In genomic region chr1:229582011-229582694, GRCh38 we compare ENCODE assay signal across 12 cellular contexts. TPM values are rescaled to one million over a fixed set of nuclear protein-coding genes. Genes with fewer than 3 reads are reported as not detected.
DNase-seq lines count a peak whose midpoint lies in the region; ATAC-seq and TF ChIP-seq lines count a peak whose summit lies in the region.
"Had no signal": no experiment of that assay in that cellular context is flagged by ENCODE, and none has a peak within 500 bp of the region (broad histone marks: within the 10 kb centered on the region; RNA-seq: fewer than 3 reads in every experiment).

No MANE protein-coding gene starts in this region.

- CTCF ChIA-PET in T-cell (lab: Charles Lee) = no interaction called here

- H3K4me1 Mint-ChIP-seq in osteocyte (ENCODE audit: unreplicated experiment) = peaks cover 23% of the 10 kb centered on the region
- H3K4me1 Mint-ChIP-seq in T-cell = peaks cover 0 to 4% (median 0%) of the 10 kb centered on the region in 3 donors

- H3K4me3 Mint-ChIP-seq in osteocyte (ENCODE audit: unreplicated experiment) = no peak overlapping the region
- no peak overlapping the region for H3K4me3 Mint-ChIP-seq in T-cell
- H3K4me3 Mint-ChIP-seq: CD4-positive, alpha-beta T cell had no signal

- TF ChIP-seq CTCF in fibroblast of pulmonary artery (IDR thresholded peaks at IDR 0.05; ENCODE audit: low read length, missing control alignments) (no peak), osteocyte (IDR thresholded peaks at IDR 0.05) (no peak), foreskin fibroblast (IDR thresholded peaks at IDR 0.05; ENCODE audit: low read depth, low read length) (no peak)

- POLR2A ChIA-PET in T-cell (lab: Charles Lee) = no interaction called here

- H3K27ac Mint-ChIP-seq in osteocyte (ENCODE audit: unreplicated experiment) (no peak overlapping the region), T-cell (no peak overlapping the region)
- H3K27ac Mint-ChIP-seq: CD4-positive, alpha-beta T cell had no signal

- H3K27me3 Mint-ChIP-seq in osteocyte (ENCODE audit: unreplicated experiment) (no peaks in the 10 kb centered on the region), T-cell (peaks cover 4 to 6% of the 10 kb centered on the region in 2 donors)
- H3K27me3 Mint-ChIP-seq: CD4-positive, alpha-beta T cell had no signal

- H3K9me3 Mint-ChIP-seq in osteocyte (ENCODE audit: unreplicated experiment) (no peaks in the 10 kb centered on the region), T-cell (no peaks in the 10 kb centered on the region)
- H3K9me3 Mint-ChIP-seq: CD4-positive, alpha-beta T cell had no signal

- DNase-seq in DMS79 (lab: John Stamatoyannopoulos, UW) (peak; percentile 38), NOMO-1 (lab: John Stamatoyannopoulos, UW; ENCODE audit: unreplicated experiment in 2 of 2) (peak; percentile 41 to 73), fibroblast of pulmonary artery (ENCODE audit: low read depth) (peak; percentile 28), osteocyte (ENCODE audit: extremely low spot score, unreplicated experiment) (peak; percentile 66), T-cell (no peak), foreskin fibroblast (no peak), NCI-H1417 treated with DMSO at 0.1 percent for 48 hours (lab: John Stamatoyannopoulos, UW) (no peak)
- DNase-seq: CD4-positive, alpha-beta T cell; foreskin melanocyte; NCI-H1930; stimulated activated CD4-positive, alpha-beta T cell treated with anti-CD3 and anti-CD28 coated beads, Interleukin-2, amount 100 ng/mL, for 24 hours had no signal

- ATAC-seq in T-cell (replicated peaks in 1 of 4) (no peak), GM18498 (IDR thresholded peaks at IDR 0.05; ENCODE audit: unreplicated experiment) (no peak)

- H3K4me3 ChIP-seq in fibroblast of pulmonary artery (replicated peaks; ENCODE audit: low read depth, low read length) (no peak overlapping the region), foreskin fibroblast (ENCODE audit: low read depth in 1 of 2, low read length in 2 of 2) (no peak overlapping the region)

- H3K36me3 Mint-ChIP-seq in osteocyte (ENCODE audit: unreplicated experiment) (no peaks in the 10 kb centered on the region), T-cell (no peaks in the 10 kb centered on the region)

RNA-seq across cellular contexts. Expression of gene ABCB10, which starts 23.6 kb away (rescaled TPM):
- total RNA-seq in osteocyte = 20.1 and 20.2 TPM in 2 replicates
- total RNA-seq in T-cell = 10 to 100 TPM; 15.8 to 18.9 (median 18.2) TPM

RNA-seq across cellular contexts. Expression of gene TAF5L, which starts 43.8 kb away (rescaled TPM):
- 18.3 and 18.4 TPM in 2 replicates for total RNA-seq in osteocyte
- total RNA-seq in T-cell = 10 to 100 TPM; 18.8 to 28.9 (median 21.9) TPM

RNA-seq across cellular contexts. Expression of gene URB2, which starts 43.9 kb away (rescaled TPM):
- total RNA-seq in osteocyte = 11.1 and 11.5 TPM in 2 replicates
- 10 to 100 TPM in 3 of 5 donors, 1 to 10 TPM in 2; 8.5 to 13.7 (median 12.7) TPM for total RNA-seq in T-cell

Comparison
In these comparisons a context has a peak if more than half of its experiments do, and no peak if none do; other contexts are left out.
1. DNase-seq: peak in DMS79 (single experiment), NOMO-1 (2 of 2), fibroblast of pulmonary artery (single experiment) and osteocyte (single experiment); none in T-cell (0 of 34), foreskin fibroblast (0 of 2) and NCI-H1417 treated with DMSO at 0.1 percent for 48 hours (single experiment).